ENCODE assay signal across 23 cellular contexts in genomic region chr2:2621855-2622254, GRCh38.
DNase-seq lines count a peak whose midpoint lies in the region; ATAC-seq lines count a peak whose summit lies in the region.
"Had no signal": no experiment of that assay in that cellular context is flagged by ENCODE, and none has a peak within 500 bp of the region (broad histone marks: within the 10 kb centered on the region; RNA-seq: fewer than 3 reads in every experiment).

No MANE protein-coding gene starts in this region.

- no peaks in the 10 kb centered on the region for H3K36me3 Mint-ChIP-seq in activated CD4-positive, alpha-beta T cell treated with anti-CD3 and anti-CD28 coated beads, Interleukin-2, amount 10 ng/mL, durations not matched to agents 24 days and 14 days (ENCODE audit: low read depth)
- H3K36me3 Mint-ChIP-seq: activated naive CD8-positive, alpha-beta T cell treated with anti-CD3 and anti-CD28 coated beads for 36 hours; immature natural killer cell; natural killer cell had no signal

- ATAC-seq in HG03095 (IDR thresholded peaks at IDR 0.05; ENCODE audit: unreplicated experiment) (peak; percentile 76), GM18519 (IDR thresholded peaks at IDR 0.05; ENCODE audit: low FRiP score, unreplicated experiment) (no peak), GM21381 (IDR thresholded peaks at IDR 0.05; ENCODE audit: unreplicated experiment) (no peak)
- ATAC-seq: left lung, natural killer cell had no signal

- H3K27me3 Mint-ChIP-seq in activated CD4-positive, alpha-beta T cell treated with anti-CD3 and anti-CD28 coated beads, Interleukin-2, amount 10 ng/mL, durations not matched to agents 24 days and 14 days, result peaks cover 9% of the 10 kb centered on the region
- H3K27me3 Mint-ChIP-seq: activated naive CD8-positive, alpha-beta T cell treated with anti-CD3 and anti-CD28 coated beads for 36 hours had no signal

- no peak overlapping the region for H3K4me3 Mint-ChIP-seq in activated CD4-positive, alpha-beta T cell treated with anti-CD3 and anti-CD28 coated beads, Interleukin-2, amount 10 ng/mL, durations not matched to agents 24 days and 14 days
- H3K4me3 Mint-ChIP-seq: activated naive CD8-positive, alpha-beta T cell treated with anti-CD3 and anti-CD28 coated beads for 36 hours; central memory CD8-positive, alpha-beta T cell; immature natural killer cell; natural killer cell had no signal

- intact Hi-C loops in activated CD4-positive, alpha-beta T cell treated with anti-CD3 and anti-CD28 coated beads, Interleukin-2, amount 10 ng/mL, durations not matched to agents 24 days and 14 days (cut with micrococcal nuclease), result no loop called here

- peak; percentile 51 for DNase-seq in activated CD4-positive, alpha-beta T cell treated with anti-CD3 and anti-CD28 coated beads, Interleukin-2, amount 10 ng/mL, durations not matched to agents 24 days and 14 days
- no peak for DNase-seq in activated CD4-positive, alpha-beta T cell treated with anti-CD3 and anti-CD28 coated beads, Interleukin-2, amount 50 U/mL, for 4 hours
- DNase-seq in RPMI8226 (peak; percentile 71), A172 (ENCODE audit: low spot score) (no peak), occipital lobe (lab: John Stamatoyannopoulos, UW) (no peak)
- DNase-seq: 8988T; activated CD4-positive, alpha-beta T cell treated with anti-CD3 and anti-CD28 coated beads, Interleukin-2, amount 50 U/mL, for 1 hour; activated CD8-positive, alpha-beta memory T cell treated with anti-CD3 and anti-CD28 coated beads, Interleukin-2, amount 50 U/mL, for 4 hours; activated naive CD8-positive, alpha-beta T cell treated with anti-CD3 and anti-CD28 coated beads for 36 hours; AML-193; immature natural killer cell; left lung; midbrain; natural killer cell; NCI-H1417; NK-92 treated with Interleukin-12 subunit alpha and Interleukin-12 subunit beta, amount 100 ng/mL, for 24 hours; retina; SK-N-SH; stomach had no signal

- no peaks in the 10 kb centered on the region for H3K4me1 Mint-ChIP-seq in activated CD4-positive, alpha-beta T cell treated with anti-CD3 and anti-CD28 coated beads, Interleukin-2, amount 10 ng/mL, durations not matched to agents 24 days and 14 days
- H3K4me1 Mint-ChIP-seq: activated naive CD8-positive, alpha-beta T cell treated with anti-CD3 and anti-CD28 coated beads for 36 hours; central memory CD8-positive, alpha-beta T cell; immature natural killer cell; natural killer cell had no signal

- no peak overlapping the region for H3K27ac Mint-ChIP-seq in activated CD4-positive, alpha-beta T cell treated with anti-CD3 and anti-CD28 coated beads, Interleukin-2, amount 10 ng/mL, durations not matched to agents 24 days and 14 days
- H3K27ac Mint-ChIP-seq: activated naive CD8-positive, alpha-beta T cell treated with anti-CD3 and anti-CD28 coated beads for 36 hours; immature natural killer cell; natural killer cell had no signal

- no peaks in the 10 kb centered on the region for H3K9me3 Mint-ChIP-seq in activated CD4-positive, alpha-beta T cell treated with anti-CD3 and anti-CD28 coated beads, Interleukin-2, amount 10 ng/mL, durations not matched to agents 24 days and 14 days
- H3K9me3 Mint-ChIP-seq: activated naive CD8-positive, alpha-beta T cell treated with anti-CD3 and anti-CD28 coated beads for 36 hours; central memory CD8-positive, alpha-beta T cell; immature natural killer cell had no signal

Comparison
In these comparisons a context has a peak if more than half of its experiments do, and no peak if none do; other contexts are left out.
1. DNase-seq: peak in activated CD4-positive, alpha-beta T cell treated with anti-CD3 and anti-CD28 coated beads, Interleukin-2, amount 10 ng/mL, durations not matched to agents 24 days and 14 days (single experiment) and RPMI8226 (single experiment); none in activated CD4-positive, alpha-beta T cell treated with anti-CD3 and anti-CD28 coated beads, Interleukin-2, amount 50 U/mL, for 4 hours (0 of 2), A172 (single experiment) and occipital lobe (single experiment).